22 cellular contexts compared by ENCODE assay signal in genomic region chr9:121731919-121732318, GRCh38.
DNase-seq lines count a peak whose midpoint lies in the region; ATAC-seq and TF ChIP-seq lines count a peak whose summit lies in the region.
"Had no signal": no experiment of that assay in that cellular context is flagged by ENCODE, and none has a peak within 500 bp of the region (broad histone marks: within the 10 kb centered on the region; RNA-seq: fewer than 3 reads in every experiment).

No MANE protein-coding gene starts in this region.

- H3K27me3 ChIP-seq in BLaER1 (no peaks in the 10 kb centered on the region), gastrocnemius medialis (no peaks in the 10 kb centered on the region)
- H3K27me3 ChIP-seq: pancreas had no signal

- TF ChIP-seq CTCF in gastrocnemius medialis (IDR thresholded peaks at IDR 0.05 in 4 of 5, conservative IDR thresholded peaks at IDR 0.05 in 1 of 5) = no peak

- H3K36me3 ChIP-seq in BLaER1 = 0 out of 2 replicates have a peak, but pooled peaks cover 4% of the 10 kb centered on the region
- no peaks in the 10 kb centered on the region for H3K36me3 ChIP-seq in gastrocnemius medialis
- H3K36me3 ChIP-seq: pancreas, thoracic aorta had no signal

- H3K4me3 ChIP-seq in BLaER1 (no peak overlapping the region), gastrocnemius medialis (no peak overlapping the region)
- H3K4me3 ChIP-seq: GM23338, pancreas, SK-N-MC, thoracic aorta had no signal

- H3K9ac ChIP-seq in BLaER1 = 0 out of 2 replicates have a peak overlapping the region, but pooled peaks have one; percentile 27

- H3K27ac ChIP-seq in BLaER1 (peak overlapping the region; percentile 18), gastrocnemius medialis (peak overlapping the region in 3 of 4 donors; percentile 11 to 43 (median 18))
- H3K27ac ChIP-seq: HL-60, pancreas, SK-N-MC, VCaP had no signal

- H3K9me3 ChIP-seq in BLaER1 (no peaks in the 10 kb centered on the region), gastrocnemius medialis (no peaks in the 10 kb centered on the region)
- H3K9me3 ChIP-seq: Caco-2, pancreas, thoracic aorta had no signal

- peak; percentile 31 for DNase-seq in NCI-H69 (lab: John Stamatoyannopoulos, UW)
- DNase-seq in left colon = peak; percentile 54 to 73
- DNase-seq in gastrocnemius medialis = no peak
- no peak for DNase-seq in cortex of kidney (lab: John Stamatoyannopoulos, UW)
- DNase-seq: activated CD4-positive, alpha-beta T cell treated with anti-CD3 and anti-CD28 coated beads, Interleukin-2, amount 50 U/mL, for 1 hour; Caco-2; kidney; NCI-H1417; NCI-H510A; pancreas had no signal

- H4K20me1 ChIP-seq in BLaER1 = peaks cover 97% of the 10 kb centered on the region

- no peak for TF ChIP-seq POLR2A in gastrocnemius medialis (IDR thresholded peaks at IDR 0.05)

- H3K4me1 ChIP-seq in BLaER1 (peaks cover 88% of the 10 kb centered on the region), gastrocnemius medialis (peaks cover 80 to 95% of the 10 kb centered on the region in 2 donors)

- ATAC-seq in left colon = peak; percentile 38
- ATAC-seq in gastrocnemius medialis = no peak
- ATAC-seq in GM18520 (IDR thresholded peaks at IDR 0.05; ENCODE audit: unreplicated experiment) = no peak
- ATAC-seq in HG03045 (IDR thresholded peaks at IDR 0.05; ENCODE audit: unreplicated experiment) = no peak
- no peak for ATAC-seq in GM18909 (IDR thresholded peaks at IDR 0.05; ENCODE audit: poor library complexity, unreplicated experiment)
- ATAC-seq: activated T-helper 17 cell treated with anti-CD3 and anti-CD28 coated beads, Interleukin-2, amount 50 U/mL, for 72 hours; GM23338; HepG2; pancreas; sciatic nerve had no signal

- in situ Hi-C loops in gastrocnemius medialis (cut with MboI; ENCODE audit: low sequenced_read_pairs in 4 of 4) = no loop called here

- intact Hi-C loops in left colon (cut with DNase I, micrococcal nuclease) (no loop called here), gastrocnemius medialis (cut with DNase I; ENCODE audit: low total_unique reads) (no loop called here)

- H3K4me2 ChIP-seq in BLaER1 = peak overlapping the region; percentile 49
- H3K4me2 ChIP-seq: GM23338 had no signal

Comparison
In these comparisons a context has a peak if more than half of its experiments do, and no peak if none do; other contexts are left out.
1. DNase-seq: peak in NCI-H69 (single experiment) and left colon (2 of 2); none in gastrocnemius medialis (0 of 2) and cortex of kidney (single experiment).